In the genomic region with DNA sequence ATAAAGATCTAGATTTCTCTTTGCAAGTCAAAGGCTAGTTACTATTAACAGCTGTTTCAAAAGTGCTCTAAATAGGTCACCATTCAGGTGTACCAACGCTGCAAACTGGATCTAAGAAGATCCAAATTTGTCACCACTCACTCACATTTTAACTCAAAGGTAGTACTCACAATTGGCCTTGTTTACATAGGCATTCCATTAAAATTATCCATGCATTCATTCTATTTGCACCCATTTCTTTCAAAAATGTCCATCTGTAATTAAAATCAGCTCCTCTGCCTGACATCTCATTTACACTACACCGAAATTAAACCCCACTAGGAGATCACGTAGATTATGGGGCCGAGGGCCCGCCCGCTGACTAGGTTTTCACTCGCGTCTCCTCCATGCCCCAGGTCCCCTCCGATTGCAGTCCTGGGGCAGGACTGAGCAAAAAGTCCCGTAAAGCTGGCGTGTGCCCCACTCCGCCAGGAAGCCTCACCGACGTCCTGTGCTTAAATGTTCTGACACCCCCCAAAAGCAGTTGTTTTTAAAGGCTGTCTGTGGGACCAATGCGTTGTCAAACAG, we compare ENCODE assay signal across 8 cellular contexts. TPM values are rescaled to one million over a fixed set of nuclear protein-coding genes. Genes with fewer than 3 reads are reported as not detected.
A peak's percentile ranks its signal among the peaks of the same experiment; 100 is the strongest.
DNase-seq lines count a peak whose midpoint lies in the region; ATAC-seq and TF ChIP-seq lines count a peak whose summit lies in the region.

No MANE protein-coding gene starts in this region.

- H3K27me3 ChIP-seq in Loucy (ENCODE audit: insufficient read depth, low read length, poor library complexity, severe bottlenecking) (no peaks in the 10 kb centered on the region), mucosa of stomach (ENCODE audit: control insufficient read depth, insufficient read depth, low read length) (no peaks in the 10 kb centered on the region)

- peak; percentile 2 for ATAC-seq in activated CD4-positive, alpha-beta T cell treated with anti-CD3 and anti-CD28 coated beads for 36 hours
- ATAC-seq in GM21825 (IDR thresholded peaks at IDR 0.05; ENCODE audit: unreplicated experiment), result peak; percentile 1

- H3K9ac ChIP-seq in Loucy (ENCODE audit: low read depth, low read length, poor library complexity, severe bottlenecking), result peak overlapping the region; percentile 86
- peak overlapping the region; percentile 87 for H3K9ac ChIP-seq in mucosa of stomach (ENCODE audit: low read length)

- H3K4me3 Mint-ChIP-seq in activated CD4-positive, alpha-beta T cell treated with anti-CD3 and anti-CD28 coated beads for 36 hours, result peak overlapping the region; percentile 85

- H3K4me1 Mint-ChIP-seq in activated CD4-positive, alpha-beta T cell treated with anti-CD3 and anti-CD28 coated beads for 36 hours, result peaks cover 36% of the 10 kb centered on the region

- no peaks in the 10 kb centered on the region for H3K27me3 Mint-ChIP-seq in activated CD4-positive, alpha-beta T cell treated with anti-CD3 and anti-CD28 coated beads for 36 hours

- intact Hi-C loops in activated CD4-positive, alpha-beta T cell treated with anti-CD3 and anti-CD28 coated beads for 36 hours (cut with DNase I, micrococcal nuclease), result loop anchor here (1.0 to 10.0 kb wide), 13 partner anchors 31 to 1921 kb away; a partner anchor contains a TSS

- peak overlapping the region; percentile 95 for H3K27ac Mint-ChIP-seq in activated CD4-positive, alpha-beta T cell treated with anti-CD3 and anti-CD28 coated beads for 36 hours

- DNase-seq in activated CD4-positive, alpha-beta T cell treated with anti-CD3 and anti-CD28 coated beads for 36 hours, result no peak
- DNase-seq in activated CD4-positive, alpha-beta T cell treated with anti-CD3 and anti-CD28 coated beads for 4 hours, result no peak
- DNase-seq in cardiac fibroblast (ENCODE audit: low read depth in 2 of 2) (no peak), DMS 273 (lab: John Stamatoyannopoulos, UW; ENCODE audit: unreplicated experiment) (no peak), HuH-7 (ENCODE audit: low spot score) (no peak)

- peaks cover 4% of the 10 kb centered on the region; the same call in 1 of the 2 replicates for H3F3A ChIP-seq in Loucy (ENCODE audit: low read depth)

- peak overlapping the region; percentile 99 for H3K4me3 ChIP-seq in Loucy (ENCODE audit: low read length, poor library complexity, severe bottlenecking)
- H3K4me3 ChIP-seq in cardiac fibroblast (replicated peaks in 1 of 2; ENCODE audit: low read depth in 2 of 2, low read length in 2 of 2), result peak overlapping the region; percentile 75 to 91
- H3K4me3 ChIP-seq in mucosa of stomach (ENCODE audit: low read length), result peak overlapping the region; percentile 77

- TF ChIP-seq CTCF in Loucy (conservative IDR thresholded peaks at IDR 0.05; ENCODE audit: low read length) (no peak), cardiac fibroblast (IDR thresholded peaks at IDR 0.05; ENCODE audit: low read depth, low read length) (no peak)

- H3K9me3 Mint-ChIP-seq in activated CD4-positive, alpha-beta T cell treated with anti-CD3 and anti-CD28 coated beads for 36 hours (ENCODE audit: low read depth), result no peaks in the 10 kb centered on the region

- peaks cover 36% of the 10 kb centered on the region for H4K20me1 ChIP-seq in Loucy (ENCODE audit: insufficient read depth, low read length, poor library complexity, severe bottlenecking)

- H3K36me3 ChIP-seq in Loucy (ENCODE audit: insufficient read depth, low read length) (no peaks in the 10 kb centered on the region), mucosa of stomach (ENCODE audit: control insufficient read depth, insufficient read depth, low read length) (no peaks in the 10 kb centered on the region)

- H3K36me3 Mint-ChIP-seq in activated CD4-positive, alpha-beta T cell treated with anti-CD3 and anti-CD28 coated beads for 36 hours (ENCODE audit: low read depth), result peaks cover 3% of the 10 kb centered on the region

- H3K79me2 ChIP-seq in Loucy (ENCODE audit: insufficient read depth, low read length), result peaks cover 51% of the 10 kb centered on the region

- H3K4me1 ChIP-seq in Loucy (ENCODE audit: insufficient read depth, low read length, poor library complexity, severe bottlenecking), result peaks cover 29% of the 10 kb centered on the region
- peaks cover 6% of the 10 kb centered on the region for H3K4me1 ChIP-seq in mucosa of stomach (ENCODE audit: control insufficient read depth, insufficient read depth, low read length)

- no peaks in the 10 kb centered on the region for H3K9me2 ChIP-seq in Loucy (replicated peaks; ENCODE audit: low read depth, low read length)

- no peaks in the 10 kb centered on the region for H3K9me3 ChIP-seq in Loucy (ENCODE audit: insufficient read depth, low read depth, low read length)
- no peaks in the 10 kb centered on the region for H3K9me3 ChIP-seq in mucosa of stomach (ENCODE audit: control insufficient read depth, low read length)

- H2AFZ ChIP-seq in Loucy (ENCODE audit: low read length), result peak overlapping the region; percentile 95

- CTCF ChIA-PET in activated CD4-positive, alpha-beta T cell treated with anti-CD3 and anti-CD28 coated beads for 36 hours (lab: Charles Lee), result interaction anchor here (0.9 to 1.3 kb wide), 2 partner anchors 16 to 61 kb away, joined by 3 read pairs; no protein-coding TSS in a partner anchor

- H3K4me2 ChIP-seq in Loucy (ENCODE audit: low read depth, low read length, poor library complexity, severe bottlenecking), result peak overlapping the region; percentile 80

- POLR2A ChIA-PET in activated CD4-positive, alpha-beta T cell treated with anti-CD3 and anti-CD28 coated beads for 36 hours (lab: Charles Lee), result interaction anchor here (0.9 to 1.2 kb wide), 2 partner anchors 59 to 219 kb away, joined by 3 to 5 read pairs; a partner anchor contains a TSS

RNA-seq across cellular contexts. Expression of a gene that starts 1.3 kb away (rescaled TPM):
- total RNA-seq in activated CD4-positive, alpha-beta T cell treated with anti-CD3 and anti-CD28 coated beads for 36 hours, result 10 to 100 TPM; 19.9 to 30.0 TPM

RNA-seq across cellular contexts. Expression of a gene that starts 59.1 kb away (rescaled TPM):
- total RNA-seq in activated CD4-positive, alpha-beta T cell treated with anti-CD3 and anti-CD28 coated beads for 36 hours, result 10 to 100 TPM; 19.4 to 22.8 TPM
